Comparison of ENCODE assay signal across 21 cellular contexts in the genomic region with DNA sequence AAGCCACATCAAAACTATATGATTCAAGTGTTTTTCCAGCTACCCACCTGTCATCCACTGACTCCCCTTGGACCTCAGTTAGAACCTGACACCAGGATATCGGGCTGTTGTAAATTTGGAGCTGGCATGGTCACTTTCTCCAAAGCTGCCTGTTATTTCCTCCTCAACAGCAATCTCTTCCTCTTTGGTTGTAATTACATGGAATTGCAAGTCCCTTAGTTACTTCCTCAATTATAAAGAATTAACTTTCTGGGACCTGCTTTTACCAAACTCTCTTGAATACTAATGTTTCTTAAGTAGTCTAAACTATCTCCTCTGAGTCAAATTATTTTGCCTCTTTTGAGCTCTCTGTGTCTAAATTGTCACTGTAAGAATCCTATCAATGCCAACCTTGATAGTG.
"Had no signal": no experiment of that assay in that cellular context is flagged by ENCODE, and none has a peak within 500 bp of the region (broad histone marks: within the 10 kb centered on the region; RNA-seq: fewer than 3 reads in every experiment).

No MANE protein-coding gene starts in this region.

- H3K36me3 ChIP-seq: lower lobe of right lung, spleen, thyroid gland, uterus had no signal

- H3K4me3 Mint-ChIP-seq: activated naive CD8-positive, alpha-beta T cell treated with anti-CD3 and anti-CD28 coated beads, Interleukin-2, amount 50 U/mL, for 24 hours; activated T-helper 1 cell treated with anti-CD3 and anti-CD28 coated beads, Interleukin-12 subunit alpha, Interleukin-12 subunit beta, Interleukin-2, Interleukin-4 antibody, amounts not matched to agents 30 ng/mL and 10 ng/mL and 1 ng/mL, durations not matched to agents 14 hours and 24 hours and 36 hours; immature natural killer cell; mesothelial cell of epicardium; neural crest cell; stimulated activated effector memory CD8-positive, alpha-beta T cell treated with anti-CD3 and anti-CD28 coated beads, Interleukin-12 subunit alpha, Interleukin-12 subunit beta, amount 100 ng/mL, for 72 hours had no signal

- H3K27ac ChIP-seq: epithelial cell of prostate, lower lobe of right lung, thyroid gland, uterus had no signal

- H3K27me3 ChIP-seq: spleen, thyroid gland, uterus had no signal

- ATAC-seq: activated CD4-positive, CD25-positive, alpha-beta regulatory T cell treated with anti-CD3 and anti-CD28 coated beads, Interleukin-2, amount 50 U/mL, for 24 hours; activated naive CD8-positive, alpha-beta T cell treated with anti-CD3 and anti-CD28 coated beads, Interleukin-2, amount 50 U/mL, for 24 hours; left cardiac atrium; sciatic nerve had no signal

- H3K9me3 ChIP-seq: thyroid gland, uterus had no signal

- H3K27me3 Mint-ChIP-seq: activated naive CD8-positive, alpha-beta T cell treated with anti-CD3 and anti-CD28 coated beads, Interleukin-2, amount 50 U/mL, for 24 hours had no signal

- H3K4me3 ChIP-seq: lower lobe of right lung, spleen, thyroid gland, uterus had no signal

- H3K4me1 ChIP-seq: thyroid gland, uterus had no signal

- H3K27ac Mint-ChIP-seq: activated naive CD8-positive, alpha-beta T cell treated with anti-CD3 and anti-CD28 coated beads, Interleukin-2, amount 50 U/mL, for 24 hours; activated T-helper 1 cell treated with anti-CD3 and anti-CD28 coated beads, Interleukin-12 subunit alpha, Interleukin-12 subunit beta, Interleukin-2, Interleukin-4 antibody, amounts not matched to agents 30 ng/mL and 10 ng/mL and 1 ng/mL, durations not matched to agents 14 hours and 24 hours and 36 hours; immature natural killer cell; mesothelial cell of epicardium; stimulated activated effector memory CD8-positive, alpha-beta T cell treated with anti-CD3 and anti-CD28 coated beads, Interleukin-12 subunit alpha, Interleukin-12 subunit beta, amount 100 ng/mL, for 72 hours had no signal

- DNase-seq: activated CD4-positive, alpha-beta T cell treated with anti-CD3 and anti-CD28 coated beads, Interleukin-2, amount 50 U/mL, for 1 hour; activated naive CD4-positive, alpha-beta T cell treated with Interleukin-2 at 50 U/mL for 16 hours; activated naive CD8-positive, alpha-beta T cell treated with anti-CD3 and anti-CD28 coated beads, Interleukin-2, amount 50 U/mL, for 24 hours; aorta; cortex of kidney; effector memory CD4-positive, alpha-beta T cell; head of caudate nucleus; immature natural killer cell; left cardiac atrium; lower lobe of right lung; spleen; stimulated activated CD4-positive, alpha-beta T cell treated with anti-CD3 and anti-CD28 coated beads, Interleukin-1b, Interleukin-23, amount 100 ng/mL, for 48 hours; thyroid gland; uterus had no signal

- H3K4me1 Mint-ChIP-seq: immature natural killer cell, mesothelial cell of epicardium, neural crest cell had no signal
